9 cellular contexts compared by ENCODE assay signal in genomic region chr9:121620777-121621437, GRCh38. TPM values are rescaled to one million over a fixed set of nuclear protein-coding genes. Genes with fewer than 3 reads are reported as not detected.
DNase-seq lines count a peak whose midpoint lies in the region; ATAC-seq, FAIRE-seq and TF ChIP-seq lines count a peak whose summit lies in the region.
"Had no signal": no experiment of that assay in that cellular context is flagged by ENCODE, and none has a peak within 500 bp of the region (broad histone marks: within the 10 kb centered on the region; RNA-seq: fewer than 3 reads in every experiment).

No MANE protein-coding gene starts in this region.

- H3K27me3 ChIP-seq in keratinocyte (ENCODE audit: control insufficient read depth, extremely low read depth, insufficient read depth, low read length): peaks cover 4% of the 10 kb centered on the region

- dilution Hi-C loops in keratinocyte (cut with MboI; ENCODE audit: extremely low pct_ligation_motif_present, low sequenced_read_pairs): no loop called here

- no peaks in the 10 kb centered on the region for H4K20me1 ChIP-seq in keratinocyte (ENCODE audit: control insufficient read depth, extremely low read depth, insufficient read depth, low read length)

- H3K36me3 ChIP-seq in keratinocyte (ENCODE audit: control insufficient read depth in 2 of 2, extremely low read depth in 1 of 2, insufficient read depth in 2 of 2, low read length in 2 of 2): no peaks in the 10 kb centered on the region

- peak; percentile 46 for TF ChIP-seq CTCF in AG10803 (conservative IDR thresholded peaks at IDR 0.05; ENCODE audit: low read length)
- TF ChIP-seq CTCF in keratinocyte (optimal IDR thresholded peaks at IDR 0.05 in 1 of 3, IDR thresholded peaks at IDR 0.05 in 1 of 3, conservative IDR thresholded peaks at IDR 0.05 in 1 of 3; ENCODE audit: extremely low read depth in 1 of 3, insufficient read depth in 2 of 3, low read length in 3 of 3): peak; percentile 53 to 66 (median 54)

- H3K4me1 ChIP-seq in keratinocyte (ENCODE audit: control insufficient read depth, extremely low read depth, insufficient read depth, low read length): no peaks in the 10 kb centered on the region
- H3K4me1 ChIP-seq: parathyroid adenoma had no signal

- H3K4me2 ChIP-seq in keratinocyte (ENCODE audit: control insufficient read depth, extremely low read depth, insufficient read depth, low read depth, low read length): no peak overlapping the region

- no peaks in the 10 kb centered on the region for H3K9me3 ChIP-seq in keratinocyte (ENCODE audit: control insufficient read depth, low read depth, low read length)

- H3K4me3 ChIP-seq in AG10803 (ENCODE audit: low read length): no peak overlapping the region
- no peak overlapping the region for H3K4me3 ChIP-seq in keratinocyte (ENCODE audit: control insufficient read depth in 2 of 3, extremely low read depth in 1 of 3, insufficient read depth in 2 of 3, low read depth in 1 of 3, low read length in 3 of 3)

- no peak overlapping the region for H3K9ac ChIP-seq in keratinocyte (ENCODE audit: control insufficient read depth, extremely low read depth, insufficient read depth, low read length)
- H3K9ac ChIP-seq: parathyroid adenoma had no signal

- no peak overlapping the region for H2AFZ ChIP-seq in keratinocyte (ENCODE audit: control insufficient read depth, low read length)
- H2AFZ ChIP-seq: parathyroid adenoma had no signal

- no peaks in the 10 kb centered on the region for H3K79me2 ChIP-seq in keratinocyte (ENCODE audit: control insufficient read depth, insufficient read depth, low read length)
- H3K79me2 ChIP-seq: parathyroid adenoma had no signal

- no peak for FAIRE-seq in keratinocyte (lab: Jason Lieb, UNC)

- no peak for DNase-seq in AG10803 (ENCODE audit: low read depth)
- DNase-seq in H4 (ENCODE audit: low spot score): peak; percentile 40
- DNase-seq in UCSD-AML1 (lab: John Stamatoyannopoulos, UW; ENCODE audit: unreplicated experiment): peak; percentile 50
- DNase-seq in keratinocyte (ENCODE audit: low read depth, low spot score): no peak
- DNase-seq in NCI-H1436 treated with DMSO at 0.1 percent for 48 hours (lab: John Stamatoyannopoulos, UW): no peak

- ATAC-seq in HG02678 (IDR thresholded peaks at IDR 0.05; ENCODE audit: unreplicated experiment) (no peak), HG02852 (IDR thresholded peaks at IDR 0.05; ENCODE audit: unreplicated experiment) (no peak), GM21367 (IDR thresholded peaks at IDR 0.05; ENCODE audit: unreplicated experiment) (no peak)

- H3K9me1 ChIP-seq in keratinocyte (ENCODE audit: control insufficient read depth, extremely low read depth, insufficient read depth, low read length): no peaks in the 10 kb centered on the region

- H3K27ac ChIP-seq in keratinocyte (ENCODE audit: control insufficient read depth, insufficient read depth, low read length): no peak overlapping the region
- H3K27ac ChIP-seq: parathyroid adenoma had no signal

RNA-seq across cellular contexts. Expression of gene DAB2IP, which starts 30.5 kb away (rescaled TPM):
- 5.3 and 8.4 TPM in 2 replicates for total RNA-seq in H4 (2014; rRNA removed; shearing (Covaris generic))
- polyA plus RNA-seq in keratinocyte: 28.6 to 36.6 TPM (median 30.9 TPM) in 3 replicates
- 15.5 TPM for polyA plus RNA-seq in keratinocyte (2011; ENCODE audit: low read depth)
- 21.9 and 32.2 TPM in 2 replicates for polyA plus RNA-seq in keratinocyte (2011; cell fraction: cytosol; rRNA removed)
- 49.2 and 60.4 TPM in 2 replicates for polyA plus RNA-seq in keratinocyte (2011; cell fraction: nucleus; rRNA removed)
- 17.8 and 33.8 TPM in 2 replicates for polyA plus RNA-seq in keratinocyte (2012; ENCODE audit: low replicate concordance)
- polyA minus RNA-seq in keratinocyte: 86.8 to 140 TPM (median 108 TPM) in 3 replicates
- polyA minus RNA-seq in keratinocyte (2011; cell fraction: cytosol; rRNA and poly(A)+ RNA removed): 62.5 TPM
- polyA minus RNA-seq in keratinocyte (2011; cell fraction: nucleus; rRNA and poly(A)+ RNA removed): 73.0 and 76.5 TPM in 2 replicates

Comparison
In these comparisons a context has a peak if more than half of its experiments do, and no peak if none do; other contexts are left out.
1. DNase-seq: peak in H4 (single experiment) and UCSD-AML1 (single experiment); none in AG10803 (single experiment), keratinocyte (single experiment) and NCI-H1436 treated with DMSO at 0.1 percent for 48 hours (single experiment).